Comparison of ENCODE assay signal across 13 cellular contexts in genomic region chr17:57090560-57091185, GRCh38. TPM values are rescaled to one million over a fixed set of nuclear protein-coding genes. Genes with fewer than 3 reads are reported as not detected.
DNase-seq lines count a peak whose midpoint lies in the region; ATAC-seq, FAIRE-seq and TF ChIP-seq lines count a peak whose summit lies in the region.
"Had no signal": no experiment of that assay in that cellular context is flagged by ENCODE, and none has a peak within 500 bp of the region (broad histone marks: within the 10 kb centered on the region; RNA-seq: fewer than 3 reads in every experiment).

No MANE protein-coding gene starts in this region.

- H3K9me3 Mint-ChIP-seq in stimulated activated effector memory CD8-positive, alpha-beta T cell treated with anti-CD3 and anti-CD28 coated beads, Interleukin-12 subunit alpha, Interleukin-12 subunit beta, amount 100 ng/mL, for 72 hours = no peaks in the 10 kb centered on the region
- H3K9me3 Mint-ChIP-seq in stimulated activated naive CD8-positive, alpha-beta T cell treated with anti-CD3 and anti-CD28 coated beads, Interleukin-15, amount 100 ng/mL, for 72 hours = no peaks in the 10 kb centered on the region
- H3K9me3 Mint-ChIP-seq in activated CD8-positive, alpha-beta T cell treated with anti-CD3 and anti-CD28 coated beads for 36 hours = no peaks in the 10 kb centered on the region
- H3K9me3 Mint-ChIP-seq in activated CD4-positive, alpha-beta T cell treated with anti-CD3 and anti-CD28 coated beads, Interleukin-2, amount 10 ng/mL, durations not matched to agents 7 days and 5 days = no peaks in the 10 kb centered on the region
- H3K9me3 Mint-ChIP-seq: nephron had no signal

- H3K36me3 ChIP-seq in HAP-1 (replicated peaks) (no peaks in the 10 kb centered on the region), heart left ventricle (no peaks in the 10 kb centered on the region)

- peaks cover 37% of the 10 kb centered on the region for H3K4me1 Mint-ChIP-seq in stimulated activated effector memory CD8-positive, alpha-beta T cell treated with anti-CD3 and anti-CD28 coated beads, Interleukin-12 subunit alpha, Interleukin-12 subunit beta, amount 100 ng/mL, for 72 hours
- H3K4me1 Mint-ChIP-seq in stimulated activated naive CD8-positive, alpha-beta T cell treated with anti-CD3 and anti-CD28 coated beads, Interleukin-15, amount 100 ng/mL, for 72 hours = peaks cover 55% of the 10 kb centered on the region
- H3K4me1 Mint-ChIP-seq in activated CD8-positive, alpha-beta T cell treated with anti-CD3 and anti-CD28 coated beads for 36 hours (ENCODE audit: low read depth) = peaks cover 42% of the 10 kb centered on the region
- peaks cover 28% of the 10 kb centered on the region for H3K4me1 Mint-ChIP-seq in activated CD4-positive, alpha-beta T cell treated with anti-CD3 and anti-CD28 coated beads, Interleukin-2, amount 10 ng/mL, durations not matched to agents 7 days and 5 days

- TF ChIP-seq CTCF in heart left ventricle (IDR thresholded peaks at IDR 0.05) = no peak
- no peak for TF ChIP-seq CTCF in activated CD8-positive, alpha-beta T cell treated with anti-CD3 and anti-CD28 coated beads for 36 hours (IDR thresholded peaks at IDR 0.05)

- CTCF ChIA-PET in activated CD8-positive, alpha-beta T cell treated with anti-CD3 and anti-CD28 coated beads for 36 hours (lab: Charles Lee) = interaction anchor here (1.1 kb wide), 1 partner anchor 24 kb away, joined by 3 read pairs; no protein-coding TSS in a partner anchor
- CTCF ChIA-PET in activated CD4-positive, alpha-beta T cell treated with anti-CD3 and anti-CD28 coated beads, Interleukin-2, amount 10 ng/mL, durations not matched to agents 7 days and 5 days (lab: Charles Lee) = no interaction called here

- in situ Hi-C loops in HAP-1 (cut with MboI; ENCODE audit: low sequenced_read_pairs) = no loop called here

- ATAC-seq in heart left ventricle = peak in 2 of 4 donors; percentile 4
- no peak for ATAC-seq in stimulated activated effector memory CD8-positive, alpha-beta T cell treated with anti-CD3 and anti-CD28 coated beads, Interleukin-12 subunit alpha, Interleukin-12 subunit beta, amount 100 ng/mL, for 72 hours
- ATAC-seq in stimulated activated naive CD8-positive, alpha-beta T cell treated with anti-CD3 and anti-CD28 coated beads, Interleukin-15, amount 100 ng/mL, for 72 hours = no peak
- ATAC-seq in activated CD8-positive, alpha-beta T cell treated with anti-CD3 and anti-CD28 coated beads for 36 hours = no peak

- H3K4me3 Mint-ChIP-seq in stimulated activated effector memory CD8-positive, alpha-beta T cell treated with anti-CD3 and anti-CD28 coated beads, Interleukin-12 subunit alpha, Interleukin-12 subunit beta, amount 100 ng/mL, for 72 hours = no peak overlapping the region
- no peak overlapping the region for H3K4me3 Mint-ChIP-seq in stimulated activated naive CD8-positive, alpha-beta T cell treated with anti-CD3 and anti-CD28 coated beads, Interleukin-15, amount 100 ng/mL, for 72 hours
- H3K4me3 Mint-ChIP-seq in activated CD8-positive, alpha-beta T cell treated with anti-CD3 and anti-CD28 coated beads for 36 hours = no peak overlapping the region
- no peak overlapping the region for H3K4me3 Mint-ChIP-seq in activated CD4-positive, alpha-beta T cell treated with anti-CD3 and anti-CD28 coated beads, Interleukin-2, amount 10 ng/mL, durations not matched to agents 7 days and 5 days

- H3K4me3 ChIP-seq in HAP-1 (no peak overlapping the region), heart left ventricle (peak overlapping the region in 1 of 12 donors; percentile 17)

- H3K27me3 ChIP-seq in HAP-1 (ENCODE audit: low read depth) (no peaks in the 10 kb centered on the region), heart left ventricle (no peaks in the 10 kb centered on the region)

- no peaks in the 10 kb centered on the region for H3K27me3 Mint-ChIP-seq in stimulated activated naive CD8-positive, alpha-beta T cell treated with anti-CD3 and anti-CD28 coated beads, Interleukin-15, amount 100 ng/mL, for 72 hours
- no peaks in the 10 kb centered on the region for H3K27me3 Mint-ChIP-seq in activated CD8-positive, alpha-beta T cell treated with anti-CD3 and anti-CD28 coated beads for 36 hours
- no peaks in the 10 kb centered on the region for H3K27me3 Mint-ChIP-seq in activated CD4-positive, alpha-beta T cell treated with anti-CD3 and anti-CD28 coated beads, Interleukin-2, amount 10 ng/mL, durations not matched to agents 7 days and 5 days

- POLR2A ChIA-PET in activated CD8-positive, alpha-beta T cell treated with anti-CD3 and anti-CD28 coated beads for 36 hours (lab: Charles Lee) = no interaction called here
- POLR2A ChIA-PET in activated CD4-positive, alpha-beta T cell treated with anti-CD3 and anti-CD28 coated beads, Interleukin-2, amount 10 ng/mL, durations not matched to agents 7 days and 5 days (lab: Charles Lee) = no interaction called here

- H3K4me1 ChIP-seq in HAP-1 = peaks cover 30% of the 10 kb centered on the region
- peaks cover 0 to 94% (median 60%) of the 10 kb centered on the region in 12 donors for H3K4me1 ChIP-seq in heart left ventricle

- H3K36me3 Mint-ChIP-seq in stimulated activated effector memory CD8-positive, alpha-beta T cell treated with anti-CD3 and anti-CD28 coated beads, Interleukin-12 subunit alpha, Interleukin-12 subunit beta, amount 100 ng/mL, for 72 hours = no peaks in the 10 kb centered on the region
- peaks cover 11% of the 10 kb centered on the region for H3K36me3 Mint-ChIP-seq in activated CD8-positive, alpha-beta T cell treated with anti-CD3 and anti-CD28 coated beads for 36 hours (ENCODE audit: low read depth)
- no peaks in the 10 kb centered on the region for H3K36me3 Mint-ChIP-seq in activated CD4-positive, alpha-beta T cell treated with anti-CD3 and anti-CD28 coated beads, Interleukin-2, amount 10 ng/mL, durations not matched to agents 7 days and 5 days (ENCODE audit: low read depth)

- 37 to 52% (median 45%) methylated on average over 4 of the region's 4 CpGs for WGBS in heart left ventricle, 4 donors

- TF ChIP-seq POLR2A in heart left ventricle (IDR thresholded peaks at IDR 0.05) = no peak

- intact Hi-C loops in heart left ventricle (cut with DNase I) = loop anchor here in 1 of 10 donors (2.0 kb wide), 1 partner anchor 58 kb away; no protein-coding TSS in a partner anchor
- intact Hi-C loops in activated CD8-positive, alpha-beta T cell treated with anti-CD3 and anti-CD28 coated beads for 36 hours (cut with micrococcal nuclease) = no loop called here

- no peak for FAIRE-seq in urothelium cell line (lab: Jason Lieb, UNC)

- H3K9me3 ChIP-seq in HAP-1 (no peaks in the 10 kb centered on the region), heart left ventricle (no peaks in the 10 kb centered on the region)

- peak overlapping the region; percentile 34 for H3K27ac Mint-ChIP-seq in stimulated activated effector memory CD8-positive, alpha-beta T cell treated with anti-CD3 and anti-CD28 coated beads, Interleukin-12 subunit alpha, Interleukin-12 subunit beta, amount 100 ng/mL, for 72 hours
- H3K27ac Mint-ChIP-seq in stimulated activated naive CD8-positive, alpha-beta T cell treated with anti-CD3 and anti-CD28 coated beads, Interleukin-15, amount 100 ng/mL, for 72 hours = peak overlapping the region in 1 of 2 donors; percentile 64
- H3K27ac Mint-ChIP-seq in activated CD8-positive, alpha-beta T cell treated with anti-CD3 and anti-CD28 coated beads for 36 hours = no peak overlapping the region
- no peak overlapping the region for H3K27ac Mint-ChIP-seq in activated CD4-positive, alpha-beta T cell treated with anti-CD3 and anti-CD28 coated beads, Interleukin-2, amount 10 ng/mL, durations not matched to agents 7 days and 5 days
- H3K27ac Mint-ChIP-seq: nephron had no signal

- DNase-seq in HAP-1 (ENCODE audit: low spot score in 2 of 2) = peak; percentile 46 to 60
- no peak for DNase-seq in heart left ventricle
- no peak for DNase-seq in stimulated activated effector memory CD8-positive, alpha-beta T cell treated with anti-CD3 and anti-CD28 coated beads, Interleukin-12 subunit alpha, Interleukin-12 subunit beta, amount 100 ng/mL, for 72 hours (ENCODE audit: low spot score in 2 of 2)
- DNase-seq in urothelium cell line (ENCODE audit: low spot score) = no peak
- DNase-seq in stimulated activated naive CD8-positive, alpha-beta T cell treated with anti-CD3 and anti-CD28 coated beads, Interleukin-15, amount 100 ng/mL, for 72 hours = no peak
- no peak for DNase-seq in activated CD8-positive, alpha-beta T cell treated with anti-CD3 and anti-CD28 coated beads for 36 hours
- DNase-seq in activated CD4-positive, alpha-beta T cell treated with anti-CD3 and anti-CD28 coated beads, Interleukin-2, amount 10 ng/mL, durations not matched to agents 7 days and 5 days = no peak
- DNase-seq: activated CD4-positive, alpha-beta T cell treated with anti-CD3 and anti-CD28 coated beads, Interleukin-2, amount 50 U/mL, for 4 hours; activated naive CD4-positive, alpha-beta T cell; NCI-H524 treated with DMSO at 0.1 percent for 48 hours; stimulated activated CD4-positive, alpha-beta T cell treated with anti-CD3 and anti-CD28 coated beads, Interleukin-2, amount 100 ng/mL, for 48 hours had no signal

- H3K27ac ChIP-seq in angular gyrus (ENCODE audit: low read depth, low read length) = peak overlapping the region; percentile 41
- H3K27ac ChIP-seq in heart left ventricle = peak overlapping the region; percentile 75 to 98 (median 92)

RNA-seq across cellular contexts. Expression of gene AKAP1, which starts 5.6 kb away (rescaled TPM):
- total RNA-seq in heart left ventricle = 100 to 1,000 TPM in 8 of 9 donors, 10 to 100 TPM in 1; 77.4 to 240 (median 133) TPM
- 10 to 100 TPM; 55.8 to 63.4 TPM for polyA plus RNA-seq in heart left ventricle
- total RNA-seq in activated CD8-positive, alpha-beta T cell treated with anti-CD3 and anti-CD28 coated beads for 36 hours = 10 to 100 TPM; 27.3 to 28.6 TPM
- total RNA-seq in activated CD4-positive, alpha-beta T cell treated with anti-CD3 and anti-CD28 coated beads, Interleukin-2, amount 10 ng/mL, durations not matched to agents 7 days and 5 days = 10 to 100 TPM; 25.4 to 29.7 TPM

Comparison
In these comparisons a context has a peak if more than half of its experiments do, and no peak if none do; other contexts are left out.
1. DNase-seq: peak in HAP-1 (2 of 2); none in heart left ventricle (0 of 5), stimulated activated effector memory CD8-positive, alpha-beta T cell treated with anti-CD3 and anti-CD28 coated beads, Interleukin-12 subunit alpha, Interleukin-12 subunit beta, amount 100 ng/mL, for 72 hours (0 of 2), urothelium cell line (single experiment), stimulated activated naive CD8-positive, alpha-beta T cell treated with anti-CD3 and anti-CD28 coated beads, Interleukin-15, amount 100 ng/mL, for 72 hours (0 of 2), activated CD8-positive, alpha-beta T cell treated with anti-CD3 and anti-CD28 coated beads for 36 hours (single experiment) and activated CD4-positive, alpha-beta T cell treated with anti-CD3 and anti-CD28 coated beads, Interleukin-2, amount 10 ng/mL, durations not matched to agents 7 days and 5 days (single experiment).